In the genomic region with DNA sequence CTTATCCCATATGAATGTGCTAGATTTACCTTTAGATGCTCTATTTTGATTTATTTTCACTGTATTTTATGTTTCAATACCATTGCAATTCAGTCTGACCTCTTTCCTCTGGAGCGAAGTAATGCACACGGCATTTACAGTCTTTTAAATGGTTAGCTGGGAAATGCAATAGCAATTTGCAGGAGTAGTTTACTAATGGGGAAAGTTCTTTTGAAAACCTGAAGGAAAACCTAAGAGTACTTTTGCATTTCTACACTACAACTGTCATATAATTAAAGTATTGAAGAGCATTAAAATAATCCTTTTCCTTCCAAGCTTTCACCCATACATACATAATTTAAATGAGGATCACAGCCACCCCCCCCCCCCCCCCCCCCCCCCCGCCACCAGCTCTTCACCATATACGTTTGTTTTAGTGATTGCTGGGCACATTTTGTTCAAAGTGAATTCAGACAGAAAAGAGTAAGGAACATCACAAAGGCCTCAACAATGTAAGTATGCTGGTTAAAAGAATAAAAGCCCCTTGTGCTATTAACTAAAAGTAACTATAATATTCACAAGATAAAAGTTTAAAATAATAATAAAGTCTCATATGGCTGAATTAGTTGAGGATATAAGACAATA, we compare ENCODE assay signal across 21 cellular contexts. TPM values are rescaled to one million over a fixed set of nuclear protein-coding genes. Genes with fewer than 3 reads are reported as not detected.
DNase-seq lines count a peak whose midpoint lies in the region; ATAC-seq, FAIRE-seq and TF ChIP-seq lines count a peak whose summit lies in the region.
"Had no signal": no experiment of that assay in that cellular context is flagged by ENCODE, and none has a peak within 500 bp of the region (broad histone marks: within the 10 kb centered on the region; RNA-seq: fewer than 3 reads in every experiment).

No MANE protein-coding gene starts in this region.

- H3K27me3 ChIP-seq in HepG2 (ENCODE audit: control insufficient read depth in 1 of 2, insufficient read depth in 2 of 2, low read length in 2 of 2) (no peaks in the 10 kb centered on the region), right lobe of liver (no peaks in the 10 kb centered on the region), neural cell (ENCODE audit: insufficient read depth, low read depth, low read length) (peaks cover 3% of the 10 kb centered on the region)
- H3K27me3 ChIP-seq: uterus had no signal

- H3K79me2 ChIP-seq in HepG2 (ENCODE audit: insufficient read depth, low read length) (peaks cover 7% of the 10 kb centered on the region), neural cell (replicated peaks; ENCODE audit: insufficient read depth, low read length) (peaks cover 75% of the 10 kb centered on the region)

- no peak overlapping the region for H3K27ac Mint-ChIP-seq in stimulated activated naive CD8-positive, alpha-beta T cell treated with anti-CD3 and anti-CD28 coated beads, Interleukin-15, amount 100 ng/mL, for 72 hours
- peak overlapping the region in 1 of 2 donors; percentile 12 for H3K27ac Mint-ChIP-seq in T-cell
- H3K27ac Mint-ChIP-seq: activated CD4-positive, alpha-beta T cell treated with anti-CD3 and anti-CD28 coated beads for 36 hours; activated CD8-positive, alpha-beta memory T cell treated with anti-CD3 and anti-CD28 coated beads, Interleukin-2, amount 10 ng/mL, durations not matched to agents 7 days and 5 days; activated naive CD8-positive, alpha-beta T cell treated with anti-CD3 and anti-CD28 coated beads, Interleukin-2, amount 50 U/mL, for 24 hours; activated T-helper 2 cell treated with anti-CD3 and anti-CD28 coated beads, Interferon-gamma antibody, Interleukin-2, Interleukin-4, amounts not matched to agents 10 μg/mL and 5 μg/mL and 100 μg/mL, durations not matched to agents 14 hours and 24 hours and 36 hours; effector memory CD8-positive, alpha-beta T cell had no signal

- intact Hi-C loops in HepG2 (cut with micrococcal nuclease; ENCODE audit: unreplicated experiment) (no loop called here), right lobe of liver (cut with DNase I) (no loop called here)

- CTCF ChIA-PET in HepG2 (lab: Yijun Ruan, JAX; ENCODE audit: low intra/inter-chr PET ratio, low total read pairs) = no interaction called here
- CTCF ChIA-PET in T-cell (lab: Charles Lee) = interaction anchor here in 1 of 2 donors (0.6 kb wide), 1 partner anchor 28 kb away, joined by 3 read pairs; no protein-coding TSS in a partner anchor

- H3K4me1 ChIP-seq in HepG2 (ENCODE audit: insufficient read depth, low read length) (peaks cover 45% of the 10 kb centered on the region), right lobe of liver (peaks cover 0 to 14% (median 5%) of the 10 kb centered on the region in 4 donors)
- H3K4me1 ChIP-seq: uterus had no signal

- no peak for FAIRE-seq in HepG2 (lab: Jason Lieb, UNC)

- H3K9me2 ChIP-seq in neural cell (ENCODE audit: insufficient read depth, low read length) = no peaks in the 10 kb centered on the region

- DNase-seq in HepG2 (ENCODE audit: low spot score) = no peak
- no peak for DNase-seq in right lobe of liver
- no peak for DNase-seq in caudate nucleus (lab: John Stamatoyannopoulos, UW)
- no peak for DNase-seq in COLO668 (lab: John Stamatoyannopoulos, UW; ENCODE audit: unreplicated experiment)
- DNase-seq in stimulated activated naive CD8-positive, alpha-beta T cell treated with anti-CD3 and anti-CD28 coated beads, Interleukin-15, amount 100 ng/mL, for 72 hours = no peak
- DNase-seq in stimulated activated CD4-positive, alpha-beta T cell treated with anti-CD3 and anti-CD28 coated beads, Interleukin-1b, Interleukin-23, amount 100 ng/mL, for 48 hours = no peak
- no peak for DNase-seq in T-cell
- DNase-seq: activated CD4-positive, alpha-beta T cell treated with anti-CD3 and anti-CD28 coated beads for 36 hours; activated CD8-positive, alpha-beta memory T cell treated with anti-CD3 and anti-CD28 coated beads, Interleukin-2, amount 10 ng/mL, durations not matched to agents 7 days and 5 days; activated naive CD8-positive, alpha-beta T cell treated with anti-CD3 and anti-CD28 coated beads, Interleukin-2, amount 50 U/mL, for 24 hours; central memory CD4-positive, alpha-beta T cell; effector memory CD8-positive, alpha-beta T cell; left colon; NCI-H146; stomach; T1000; uterus had no signal

- TF ChIP-seq EP300 in HepG2 (IDR thresholded peaks at IDR 0.05; ENCODE audit: low read depth in 2 of 2, low read length in 2 of 2) (no peak), HepG2 (CRISPR knock-in tag; IDR thresholded peaks at IDR 0.05; ENCODE audit: borderline replicate concordance) (no peak), neural cell (conservative IDR thresholded peaks at IDR 0.05; ENCODE audit: poor library complexity, severe bottlenecking) (no peak)

- no peak overlapping the region for H3K9ac ChIP-seq in HepG2 (ENCODE audit: insufficient read depth, low read depth, low read length)
- H3K9ac ChIP-seq in neural cell (ENCODE audit: low read length) = no peak overlapping the region

- no TSS peak for BruUV-seq in HepG2 (replicated peaks; lab: Mats Ljungman, UMichigan)

- H3K36me3 ChIP-seq in HepG2 (replicated peaks in 1 of 2; ENCODE audit: control insufficient read depth in 1 of 2, insufficient read depth in 2 of 2, low read length in 2 of 2) (no peaks in the 10 kb centered on the region), right lobe of liver (no peaks in the 10 kb centered on the region), neural cell (ENCODE audit: insufficient read depth, low read length) (no peaks in the 10 kb centered on the region)
- H3K36me3 ChIP-seq: stomach, uterus had no signal

- peaks cover 59% of the 10 kb centered on the region for H3K4me1 Mint-ChIP-seq in stimulated activated naive CD8-positive, alpha-beta T cell treated with anti-CD3 and anti-CD28 coated beads, Interleukin-15, amount 100 ng/mL, for 72 hours
- H3K4me1 Mint-ChIP-seq in T-cell = peaks cover 47 to 58% (median 52%) of the 10 kb centered on the region in 3 donors

- no peak overlapping the region for H3K4me3 Mint-ChIP-seq in stimulated activated naive CD8-positive, alpha-beta T cell treated with anti-CD3 and anti-CD28 coated beads, Interleukin-15, amount 100 ng/mL, for 72 hours
- no peak overlapping the region for H3K4me3 Mint-ChIP-seq in T-cell
- H3K4me3 Mint-ChIP-seq: activated CD4-positive, alpha-beta T cell treated with anti-CD3 and anti-CD28 coated beads for 36 hours; activated CD8-positive, alpha-beta memory T cell treated with anti-CD3 and anti-CD28 coated beads, Interleukin-2, amount 10 ng/mL, durations not matched to agents 7 days and 5 days; activated naive CD8-positive, alpha-beta T cell treated with anti-CD3 and anti-CD28 coated beads, Interleukin-2, amount 50 U/mL, for 24 hours; effector memory CD8-positive, alpha-beta T cell had no signal

- TF ChIP-seq POLR2A in HepG2 (IDR thresholded peaks at IDR 0.05; ENCODE audit: insufficient read depth in 1 of 2, low read depth in 2 of 2, low read length in 2 of 2) (no peak), right lobe of liver (IDR thresholded peaks at IDR 0.05) (no peak)

- no peak for TF ChIP-seq CTCF in HepG2 (CRISPR knock-in tag; IDR thresholded peaks at IDR 0.05)
- no peak for TF ChIP-seq CTCF in right lobe of liver (IDR thresholded peaks at IDR 0.05)
- no peak for TF ChIP-seq CTCF in neural cell (IDR thresholded peaks at IDR 0.05; ENCODE audit: poor library complexity, severe bottlenecking)

- H3K4me2 ChIP-seq in HepG2 (ENCODE audit: low read depth, low read length) (no peak overlapping the region), neural cell (ENCODE audit: low read length) (no peak overlapping the region)

- POLR2A ChIA-PET in HepG2 (lab: Yijun Ruan, JAX) (interaction anchor here (0.9 kb wide), 1 partner anchor 25 kb away, joined by 3 read pairs; no protein-coding TSS in a partner anchor), T-cell (lab: Charles Lee) (no interaction called here)

- WGBS in HepG2 (ENCODE audit: low lambda C conversion rate) = 89% methylated on average over 4 of the region's 4 CpGs
- 72% methylated on average over 4 of the region's 4 CpGs for WGBS in right lobe of liver (ENCODE audit: insufficient coverage, low coverage, low lambda C conversion rate, missing lambda C conversion rate)

- peaks cover 10% of the 10 kb centered on the region for H3F3A ChIP-seq in neural cell (ENCODE audit: insufficient read depth, low read length, poor library complexity, severe bottlenecking)

- no peaks in the 10 kb centered on the region for H4K20me1 ChIP-seq in HepG2 (ENCODE audit: insufficient read depth, low read length)
- no peaks in the 10 kb centered on the region for H4K20me1 ChIP-seq in neural cell (ENCODE audit: insufficient read depth)

- H3K9me3 ChIP-seq in HepG2 (ENCODE audit: low read length) (no peaks in the 10 kb centered on the region), right lobe of liver (no peaks in the 10 kb centered on the region), neural cell (ENCODE audit: low read length) (no peaks in the 10 kb centered on the region)
- H3K9me3 ChIP-seq: stomach, uterus had no signal

- TF ChIP-seq RAD21 in HepG2 (CRISPR knock-in tag; IDR thresholded peaks at IDR 0.05) (no peak), neural cell (conservative IDR thresholded peaks at IDR 0.05) (no peak)

- ATAC-seq in HepG2 (no peak), right lobe of liver (no peak), T-cell (replicated peaks in 1 of 4) (no peak)
- no peak for ATAC-seq in stimulated activated naive CD8-positive, alpha-beta T cell treated with anti-CD3 and anti-CD28 coated beads, Interleukin-15, amount 100 ng/mL, for 72 hours
- ATAC-seq: activated CD4-positive, alpha-beta T cell treated with anti-CD3 and anti-CD28 coated beads for 36 hours; activated CD8-positive, alpha-beta memory T cell treated with anti-CD3 and anti-CD28 coated beads, Interleukin-2, amount 10 ng/mL, durations not matched to agents 7 days and 5 days; activated naive CD8-positive, alpha-beta T cell treated with anti-CD3 and anti-CD28 coated beads, Interleukin-2, amount 50 U/mL, for 24 hours; effector memory CD8-positive, alpha-beta T cell; HCT116; left colon had no signal

- H3K27me3 Mint-ChIP-seq in stimulated activated naive CD8-positive, alpha-beta T cell treated with anti-CD3 and anti-CD28 coated beads, Interleukin-15, amount 100 ng/mL, for 72 hours = peaks cover 90% of the 10 kb centered on the region
- peaks cover 46 to 68% of the 10 kb centered on the region in 2 donors for H3K27me3 Mint-ChIP-seq in T-cell
- H3K27me3 Mint-ChIP-seq: progenitor cell of endocrine pancreas had no signal

- no peak overlapping the region for H3K27ac ChIP-seq in HepG2 (ENCODE audit: extremely low read length, insufficient read depth, low read length)
- H3K27ac ChIP-seq in right lobe of liver = no peak overlapping the region
- H3K27ac ChIP-seq in caudate nucleus (ENCODE audit: low read depth, low read length) = peak overlapping the region; percentile 16
- H3K27ac ChIP-seq in neural cell (ENCODE audit: low read length) = no peak overlapping the region

- H3K4me3 ChIP-seq in HepG2 (replicated peaks in 1 of 3; ENCODE audit: insufficient read depth in 1 of 3, low read depth in 2 of 3, low read length in 3 of 3) (no peak overlapping the region), right lobe of liver (no peak overlapping the region), neural cell (ENCODE audit: low read length) (no peak overlapping the region)
- H3K4me3 ChIP-seq: stomach, uterus had no signal

- no peaks in the 10 kb centered on the region for H3K9me3 Mint-ChIP-seq in stimulated activated naive CD8-positive, alpha-beta T cell treated with anti-CD3 and anti-CD28 coated beads, Interleukin-15, amount 100 ng/mL, for 72 hours
- H3K9me3 Mint-ChIP-seq in T-cell = no peaks in the 10 kb centered on the region
- H3K9me3 Mint-ChIP-seq: activated naive CD8-positive, alpha-beta T cell treated with anti-CD3 and anti-CD28 coated beads, Interleukin-2, amount 50 U/mL, for 24 hours; activated T-helper 2 cell treated with anti-CD3 and anti-CD28 coated beads, Interferon-gamma antibody, Interleukin-2, Interleukin-4, amounts not matched to agents 10 μg/mL and 5 μg/mL and 100 μg/mL, durations not matched to agents 14 hours and 24 hours and 36 hours; effector memory CD8-positive, alpha-beta T cell had no signal

- in situ Hi-C loops in HepG2 (cut with HindIII; ENCODE audit: extremely low pct_ligation_motif_present, low pct_unique_long_range_greater_than_20kb) = loop anchor here (25.0 kb wide), 1 partner anchor 790 kb away; a partner anchor contains a TSS

- H2AFZ ChIP-seq in HepG2 (ENCODE audit: low read length) (no peak overlapping the region), neural cell (ENCODE audit: low read depth, low read length) (no peak overlapping the region)

- no peaks in the 10 kb centered on the region for H3K36me3 Mint-ChIP-seq in T-cell
- H3K36me3 Mint-ChIP-seq: activated CD8-positive, alpha-beta memory T cell treated with anti-CD3 and anti-CD28 coated beads, Interleukin-2, amount 10 ng/mL, durations not matched to agents 7 days and 5 days had no signal

RNA-seq across cellular contexts. Expression of a gene that starts 3.5 kb away (rescaled TPM):
- 1.4 and 1.5 TPM in 2 replicates for total RNA-seq in HepG2 (2016; rRNA removed; fragmentation: Illumina TruSeq; extraction: Trizol)
- 0.35 and 0.40 TPM in 2 replicates for total RNA-seq in HepG2 (2016; cell fraction: cytosol; rRNA removed; fragmentation: Illumina TruSeq; extraction: Trizol; ENCODE audit: low read depth)
- total RNA-seq in HepG2 (2016; cell fraction: insoluble cytoplasmic fraction; rRNA removed; fragmentation: Illumina TruSeq; extraction: Trizol) = 1.1 and 1.2 TPM in 2 replicates
- 1.1 TPM in 2 replicates for total RNA-seq in HepG2 (2016; cell fraction: membrane; rRNA removed; fragmentation: Illumina TruSeq; extraction: Trizol)
- 1.4 TPM in 2 replicates for total RNA-seq in HepG2 (2016; cell fraction: nucleus; rRNA removed; fragmentation: Illumina TruSeq; extraction: Trizol)
- polyA plus RNA-seq in HepG2 (2011; rRNA removed) = 0.29 and 0.73 TPM in 2 replicates
- 0.17 and 0.19 TPM in 2 replicates for polyA plus RNA-seq in HepG2 (2011; cell fraction: cytosol; rRNA removed)
- 0.45 and 0.59 TPM in 2 replicates for polyA plus RNA-seq in HepG2 (2011; cell fraction: nucleus; rRNA removed)
- polyA plus RNA-seq in HepG2 (2012) = 0.24 and 0.85 TPM in 2 replicates
- 0.11 and 0.58 TPM in 2 replicates for polyA plus RNA-seq in HepG2 (2016; cell fraction: cytosol; fragmentation: Illumina TruSeq; extraction: Trizol; ENCODE audit: low read depth)
- 0.67 and 0.78 TPM in 2 replicates for polyA plus RNA-seq in HepG2 (2016; cell fraction: insoluble cytoplasmic fraction; fragmentation: Illumina TruSeq; extraction: Trizol; ENCODE audit: low read depth)
- 0.33 and 0.58 TPM in 2 replicates for polyA plus RNA-seq in HepG2 (2016; cell fraction: membrane; fragmentation: Illumina TruSeq; extraction: Trizol; ENCODE audit: low read depth)
- 2.7 and 2.8 TPM in 2 replicates for polyA plus RNA-seq in HepG2 (2016; cell fraction: nucleus; fragmentation: Illumina TruSeq; extraction: Trizol; ENCODE audit: insufficient read depth, low read depth)
- 0.12 and 0.28 TPM in 2 replicates for polyA minus RNA-seq in HepG2 (2011; rRNA and poly(A)+ RNA removed; ENCODE audit: low replicate concordance)
- polyA minus RNA-seq in HepG2 (2011; cell fraction: cytosol; rRNA and poly(A)+ RNA removed) = 0.49 and 0.88 TPM in 2 replicates
- 0.50 and 0.52 TPM in 2 replicates for polyA minus RNA-seq in HepG2 (2011; cell fraction: nucleus; rRNA and poly(A)+ RNA removed)
- 1 to 10 TPM in 5 of 6 experiments, under 1 TPM in 1; 0.31 to 3.9 (median 2.1) TPM for total RNA-seq in right lobe of liver
- polyA plus RNA-seq in neural cell = 3.7 and 4.8 TPM in 2 replicates
- polyA minus RNA-seq in neural cell = 27.6 and 31.9 TPM in 2 replicates
- under 1 TPM; 0.12 to 0.72 (median 0.57) TPM for total RNA-seq in T-cell

RNA-seq across cellular contexts. Expression of a gene that starts 12.0 kb away (rescaled TPM):
- total RNA-seq in HepG2 (2016; rRNA removed; fragmentation: Illumina TruSeq; extraction: Trizol) (39.3 and 51.3 TPM in 2 replicates), right lobe of liver (10 to 100 TPM; 15.8 to 49.4 (median 20.1) TPM), T-cell (10 to 100 TPM; 57.7 to 76.5 (median 66.1) TPM)
- 32.5 and 35.1 TPM in 2 replicates for total RNA-seq in HepG2 (2016; cell fraction: cytosol; rRNA removed; fragmentation: Illumina TruSeq; extraction: Trizol; ENCODE audit: low read depth)
- total RNA-seq in HepG2 (2016; cell fraction: insoluble cytoplasmic fraction; rRNA removed; fragmentation: Illumina TruSeq; extraction: Trizol) = 40.6 and 48.2 TPM in 2 replicates
- total RNA-seq in HepG2 (2016; cell fraction: membrane; rRNA removed; fragmentation: Illumina TruSeq; extraction: Trizol) = 43.6 and 51.5 TPM in 2 replicates
- total RNA-seq in HepG2 (2016; cell fraction: nucleus; rRNA removed; fragmentation: Illumina TruSeq; extraction: Trizol) = 132 and 141 TPM in 2 replicates
- polyA plus RNA-seq in HepG2 (2011; rRNA removed) (72.1 and 84.1 TPM in 2 replicates), neural cell (31.0 and 34.0 TPM in 2 replicates)
- polyA plus RNA-seq in HepG2 (2011; cell fraction: cytosol; rRNA removed) = 52.6 and 55.4 TPM in 2 replicates
- 70.8 and 78.9 TPM in 2 replicates for polyA plus RNA-seq in HepG2 (2011; cell fraction: nucleus; rRNA removed)
- 36.4 and 36.6 TPM in 2 replicates for polyA plus RNA-seq in HepG2 (2012)
- polyA plus RNA-seq in HepG2 (2016; cell fraction: cytosol; fragmentation: Illumina TruSeq; extraction: Trizol; ENCODE audit: low read depth) = 39.6 and 43.2 TPM in 2 replicates
- polyA plus RNA-seq in HepG2 (2016; cell fraction: insoluble cytoplasmic fraction; fragmentation: Illumina TruSeq; extraction: Trizol; ENCODE audit: low read depth) = 41.2 and 47.5 TPM in 2 replicates
- polyA plus RNA-seq in HepG2 (2016; cell fraction: membrane; fragmentation: Illumina TruSeq; extraction: Trizol; ENCODE audit: low read depth) = 46.0 and 49.8 TPM in 2 replicates
- polyA plus RNA-seq in HepG2 (2016; cell fraction: nucleus; fragmentation: Illumina TruSeq; extraction: Trizol; ENCODE audit: insufficient read depth, low read depth) = 59.3 and 60.4 TPM in 2 replicates
- 65.5 and 210 TPM in 2 replicates for polyA minus RNA-seq in HepG2 (2011; rRNA and poly(A)+ RNA removed; ENCODE audit: low replicate concordance)
- polyA minus RNA-seq in HepG2 (2011; cell fraction: cytosol; rRNA and poly(A)+ RNA removed) = 28.0 and 33.0 TPM in 2 replicates
- polyA minus RNA-seq in HepG2 (2011; cell fraction: nucleus; rRNA and poly(A)+ RNA removed) = 342 and 460 TPM in 2 replicates
- 69.6 and 78.3 TPM in 2 replicates for polyA minus RNA-seq in neural cell
